1 cellular context compared by ENCODE assay signal in the genomic region with DNA sequence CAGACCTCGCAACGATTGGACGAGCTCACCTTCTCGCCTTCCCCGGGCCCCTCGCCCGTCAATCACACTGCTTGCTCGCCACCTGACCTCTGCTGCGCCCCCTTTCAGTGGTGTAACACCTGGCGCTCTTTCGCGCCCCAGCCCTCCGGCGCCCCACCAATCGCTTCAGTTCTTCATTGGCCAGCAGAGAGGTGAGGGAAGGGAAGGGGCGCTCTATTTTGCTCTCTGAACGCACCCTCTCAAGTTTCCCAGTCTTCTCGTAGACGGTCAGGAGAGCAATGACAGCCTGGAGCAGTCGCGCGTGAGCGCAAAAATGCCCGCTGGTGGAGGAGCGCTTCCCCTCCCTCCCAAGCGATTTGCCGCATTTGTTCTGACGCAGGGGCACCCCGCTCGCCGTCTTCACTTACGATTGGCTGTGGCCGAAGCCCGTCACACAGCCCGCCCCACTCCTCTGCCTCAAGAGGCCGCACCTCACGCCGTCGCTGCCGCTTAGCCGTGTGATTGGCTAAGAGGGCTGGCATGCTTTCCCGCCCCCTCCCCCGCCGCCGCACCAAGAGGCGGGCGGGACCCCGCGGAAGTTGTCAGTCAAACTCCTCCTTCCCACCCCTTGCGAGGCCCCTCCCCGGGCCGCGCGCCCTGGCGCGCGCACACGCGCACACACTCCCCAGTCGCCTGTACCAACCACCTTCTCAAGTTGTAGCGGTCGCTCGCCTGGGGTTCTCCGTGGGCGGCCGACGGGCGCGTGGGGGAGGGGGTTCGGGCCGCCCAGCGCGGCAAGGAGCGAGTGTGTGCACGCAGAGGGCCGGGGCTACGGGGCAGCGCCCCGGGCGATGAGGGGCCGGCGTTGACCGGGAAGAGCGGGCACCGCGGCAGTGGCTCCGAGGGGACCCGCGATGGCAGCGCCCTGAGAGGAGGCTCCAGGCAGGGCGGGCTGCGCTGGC.
A peak's percentile ranks its signal among the peaks of the same experiment; 100 is the strongest.
TF ChIP-seq lines count a peak whose summit lies in the region.

TSS of gene PPP2R5A (plus strand) at position 667 of the 941 bp plus-strand sequence. CDS start 701 bp downstream, outside the sequence.

TF ChIP-seq in GM12878, 131 proteins besides CTCF, POLR2A, EP300 and RAD21 (continued from another document):
- TF ChIP-seq ZNF274 (IDR thresholded peaks at IDR 0.05; ENCODE audit: insufficient read depth, insufficient read length) (no peak), ZZZ3 (IDR thresholded peaks at IDR 0.05; ENCODE audit: control insufficient read depth, insufficient read length, low read depth) (no peak), ZBED1 (IDR thresholded peaks at IDR 0.05; ENCODE audit: borderline replicate concordance) (no peak), CEBPZ (IDR thresholded peaks at IDR 0.05; ENCODE audit: low read depth, low read length) (peak; percentile 82), RFX5 (IDR thresholded peaks at IDR 0.05; ENCODE audit: low read depth, low read length) (peak; percentile 89), PBX3 (IDR thresholded peaks at IDR 0.05; ENCODE audit: insufficient replicate concordance, low read depth, low read length) (peak; percentile 94), MEF2B (IDR thresholded peaks at IDR 0.05; ENCODE audit: partially characterized antibody, poor library complexity, severe bottlenecking) (peak; percentile 17), TCF3 (IDR thresholded peaks at IDR 0.05; ENCODE audit: borderline replicate concordance, insufficient read depth, low read depth, low read length) (peak; percentile 61; the same call in 1 of the 2 replicates), ZSCAN29 (IDR thresholded peaks at IDR 0.05) (0 out of 2 replicates have a peak, but pooled peaks have one; percentile 63), CREB1 (IDR thresholded peaks at IDR 0.05; ENCODE audit: low read depth) (peak; percentile 92), RBBP5 (conservative IDR thresholded peaks at IDR 0.05) (no peak; the same call in 1 of the 2 replicates), MTA2 (IDR thresholded peaks at IDR 0.05; ENCODE audit: low read depth) (0 out of 2 replicates have a peak, but pooled peaks have one; percentile 9), LARP7 (IDR thresholded peaks at IDR 0.05) (peak; percentile 86), SMC3 (IDR thresholded peaks at IDR 0.05; ENCODE audit: borderline replicate concordance, low read length) (no peak), NR2C1 (IDR thresholded peaks at IDR 0.05) (no peak), SMAD5 (IDR thresholded peaks at IDR 0.05; ENCODE audit: low read depth) (no peak), DPF2 (IDR thresholded peaks at IDR 0.05) (peak; percentile 87), POLR2AphosphoS5 (IDR thresholded peaks at IDR 0.05; ENCODE audit: low read length) (peak; percentile 63; the same call in 1 of the 2 replicates), SIN3A (IDR thresholded peaks at IDR 0.05; ENCODE audit: low read depth, low read length) (peak; percentile 61), HCFC1 (IDR thresholded peaks at IDR 0.05; ENCODE audit: low read length) (no peak; the same call in 1 of the 2 replicates), KLF5 (IDR thresholded peaks at IDR 0.05; ENCODE audit: partially characterized antibody) (no peak), SRF (IDR thresholded peaks at IDR 0.05; ENCODE audit: low read depth in 2 of 2, low read length in 2 of 2) (no peak), SUZ12 (IDR thresholded peaks at IDR 0.05; ENCODE audit: unreplicated experiment) (no peak)
- TF ChIP-seq, protein P1, sequence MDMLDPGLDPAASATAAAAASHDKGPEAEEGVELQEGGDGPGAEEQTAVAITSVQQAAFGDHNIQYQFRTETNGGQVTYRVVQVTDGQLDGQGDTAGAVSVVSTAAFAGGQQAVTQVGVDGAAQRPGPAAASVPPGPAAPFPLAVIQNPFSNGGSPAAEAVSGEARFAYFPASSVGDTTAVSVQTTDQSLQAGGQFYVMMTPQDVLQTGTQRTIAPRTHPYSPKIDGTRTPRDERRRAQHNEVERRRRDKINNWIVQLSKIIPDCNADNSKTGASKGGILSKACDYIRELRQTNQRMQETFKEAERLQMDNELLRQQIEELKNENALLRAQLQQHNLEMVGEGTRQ (IDR thresholded peaks at IDR 0.05; ENCODE audit: borderline replicate concordance, low read depth, low read length), result peak; percentile 24; the same call in 1 of the 2 replicates
- TF ChIP-seq, protein P2, sequence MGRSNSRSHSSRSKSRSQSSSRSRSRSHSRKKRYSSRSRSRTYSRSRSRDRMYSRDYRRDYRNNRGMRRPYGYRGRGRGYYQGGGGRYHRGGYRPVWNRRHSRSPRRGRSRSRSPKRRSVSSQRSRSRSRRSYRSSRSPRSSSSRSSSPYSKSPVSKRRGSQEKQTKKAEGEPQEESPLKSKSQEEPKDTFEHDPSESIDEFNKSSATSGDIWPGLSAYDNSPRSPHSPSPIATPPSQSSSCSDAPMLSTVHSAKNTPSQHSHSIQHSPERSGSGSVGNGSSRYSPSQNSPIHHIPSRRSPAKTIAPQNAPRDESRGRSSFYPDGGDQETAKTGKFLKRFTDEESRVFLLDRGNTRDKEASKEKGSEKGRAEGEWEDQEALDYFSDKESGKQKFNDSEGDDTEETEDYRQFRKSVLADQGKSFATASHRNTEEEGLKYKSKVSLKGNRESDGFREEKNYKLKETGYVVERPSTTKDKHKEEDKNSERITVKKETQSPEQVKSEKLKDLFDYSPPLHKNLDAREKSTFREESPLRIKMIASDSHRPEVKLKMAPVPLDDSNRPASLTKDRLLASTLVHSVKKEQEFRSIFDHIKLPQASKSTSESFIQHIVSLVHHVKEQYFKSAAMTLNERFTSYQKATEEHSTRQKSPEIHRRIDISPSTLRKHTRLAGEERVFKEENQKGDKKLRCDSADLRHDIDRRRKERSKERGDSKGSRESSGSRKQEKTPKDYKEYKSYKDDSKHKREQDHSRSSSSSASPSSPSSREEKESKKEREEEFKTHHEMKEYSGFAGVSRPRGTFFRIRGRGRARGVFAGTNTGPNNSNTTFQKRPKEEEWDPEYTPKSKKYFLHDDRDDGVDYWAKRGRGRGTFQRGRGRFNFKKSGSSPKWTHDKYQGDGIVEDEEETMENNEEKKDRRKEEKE (IDR thresholded peaks at IDR 0.05), result no peak
